ENCODE assay signal across 20 cellular contexts in the genomic region with DNA sequence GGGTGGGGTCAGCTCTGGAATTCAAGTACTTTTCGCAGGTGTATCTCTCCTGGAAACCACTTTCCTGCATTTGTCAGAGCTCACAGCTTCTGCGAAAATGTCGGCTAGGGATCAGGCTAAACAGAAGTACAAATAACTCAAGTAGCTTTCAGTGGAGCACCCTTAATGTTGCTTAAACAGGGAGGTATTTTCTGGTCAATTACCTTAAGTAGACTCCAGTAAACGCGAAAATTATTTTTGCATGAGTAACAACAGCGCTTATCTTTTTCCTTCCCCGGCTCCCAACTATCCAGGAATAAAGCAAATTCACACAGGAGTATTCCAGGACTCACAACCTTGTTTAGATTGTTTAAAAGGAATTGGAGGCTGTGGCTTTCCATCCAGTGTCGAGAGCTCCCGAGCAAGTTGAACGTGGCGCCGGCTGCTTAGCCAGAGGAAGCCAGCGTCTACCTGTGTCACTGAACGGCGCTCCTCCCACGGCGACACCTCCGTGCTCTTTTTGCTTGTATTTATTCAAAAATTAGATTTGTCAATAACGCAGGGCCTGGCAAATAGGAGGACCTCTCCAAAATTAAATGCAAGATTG. TPM values are rescaled to one million over a fixed set of nuclear protein-coding genes. Genes with fewer than 3 reads are reported as not detected.
DNase-seq lines count a peak whose midpoint lies in the region; ATAC-seq, FAIRE-seq and TF ChIP-seq lines count a peak whose summit lies in the region.
"Had no signal": no experiment of that assay in that cellular context is flagged by ENCODE, and none has a peak within 500 bp of the region (broad histone marks: within the 10 kb centered on the region; RNA-seq: fewer than 3 reads in every experiment).

No MANE protein-coding gene starts in this region.

- no peak overlapping the region for H2AFZ ChIP-seq in neural progenitor cell (replicated peaks)

- no peak overlapping the region for H3K4me2 ChIP-seq in neural progenitor cell

- H3K79me2 ChIP-seq in neural progenitor cell (ENCODE audit: low read depth), result no peaks in the 10 kb centered on the region

- no peaks in the 10 kb centered on the region for H3K36me3 Mint-ChIP-seq in activated T-helper 1 cell treated with anti-CD3 and anti-CD28 coated beads, Interleukin-12 subunit alpha, Interleukin-12 subunit beta, Interleukin-2, Interleukin-4 antibody, amounts not matched to agents 30 ng/mL and 10 ng/mL and 1 ng/mL, durations not matched to agents 14 hours and 24 hours and 36 hours (ENCODE audit: low read depth)
- H3K36me3 Mint-ChIP-seq in neural progenitor cell, result peaks cover 2% of the 10 kb centered on the region
- H3K36me3 Mint-ChIP-seq: brain had no signal

- H3K27me3 Mint-ChIP-seq in activated T-helper 1 cell treated with anti-CD3 and anti-CD28 coated beads, Interleukin-12 subunit alpha, Interleukin-12 subunit beta, Interleukin-2, Interleukin-4 antibody, amounts not matched to agents 30 ng/mL and 10 ng/mL and 1 ng/mL, durations not matched to agents 14 hours and 24 hours and 36 hours (ENCODE audit: insufficient read depth), result peaks cover 70% of the 10 kb centered on the region
- H3K27me3 Mint-ChIP-seq in neural progenitor cell (ENCODE audit: insufficient read depth, low read depth), result peaks cover 78% of the 10 kb centered on the region

- H3K4me1 ChIP-seq in neural progenitor cell, result peaks cover 14% of the 10 kb centered on the region
- H3K4me1 ChIP-seq: colonic mucosa, gastrocnemius medialis had no signal

- H3K27ac Mint-ChIP-seq in activated T-helper 1 cell treated with anti-CD3 and anti-CD28 coated beads, Interleukin-12 subunit alpha, Interleukin-12 subunit beta, Interleukin-2, Interleukin-4 antibody, amounts not matched to agents 30 ng/mL and 10 ng/mL and 1 ng/mL, durations not matched to agents 14 hours and 24 hours and 36 hours, result peak overlapping the region; percentile 7
- H3K27ac Mint-ChIP-seq in neural progenitor cell, result no peak overlapping the region
- H3K27ac Mint-ChIP-seq: activated CD4-positive, alpha-beta memory T cell treated with anti-CD3 and anti-CD28 coated beads, Interleukin-2, amount 10 ng/mL, durations not matched to agents 7 days and 5 days; brain had no signal

- no peak for TF ChIP-seq CTCF in neural progenitor cell (IDR thresholded peaks at IDR 0.05)

- no peaks in the 10 kb centered on the region for H3K9me3 ChIP-seq in neural progenitor cell (ENCODE audit: low read depth)
- H3K9me3 ChIP-seq: colonic mucosa, gastrocnemius medialis had no signal

- peaks cover 62% of the 10 kb centered on the region for H4K20me1 ChIP-seq in neural progenitor cell (ENCODE audit: low read depth)

- H3K27ac ChIP-seq in neural progenitor cell, result no peak overlapping the region
- H3K27ac ChIP-seq: colonic mucosa, WERI-Rb-1 had no signal

- no peak overlapping the region for H3K4me3 Mint-ChIP-seq in activated T-helper 1 cell treated with anti-CD3 and anti-CD28 coated beads, Interleukin-12 subunit alpha, Interleukin-12 subunit beta, Interleukin-2, Interleukin-4 antibody, amounts not matched to agents 30 ng/mL and 10 ng/mL and 1 ng/mL, durations not matched to agents 14 hours and 24 hours and 36 hours
- H3K4me3 Mint-ChIP-seq in neural progenitor cell, result no peak overlapping the region
- H3K4me3 Mint-ChIP-seq: activated CD4-positive, alpha-beta memory T cell treated with anti-CD3 and anti-CD28 coated beads, Interleukin-2, amount 10 ng/mL, durations not matched to agents 7 days and 5 days; activated T-cell treated with anti-CD3 and anti-CD28 coated beads, Interleukin-2, amount 50 U/mL, for 4 hours had no signal

- H3K27me3 ChIP-seq in neural progenitor cell, result peaks cover 100% of the 10 kb centered on the region

- intact Hi-C loops in activated T-helper 1 cell treated with anti-CD3 and anti-CD28 coated beads, Interleukin-12 subunit alpha, Interleukin-12 subunit beta, Interleukin-2, Interleukin-4 antibody, amounts not matched to agents 30 ng/mL and 10 ng/mL and 1 ng/mL, durations not matched to agents 14 hours and 24 hours and 36 hours (cut with micrococcal nuclease), result no loop called here

- H3K4me3 ChIP-seq in neural progenitor cell, result no peak overlapping the region
- H3K4me3 ChIP-seq: colonic mucosa, gastrocnemius medialis had no signal

- peaks cover 7% of the 10 kb centered on the region for H3F3A ChIP-seq in neural progenitor cell (ENCODE audit: low read depth)

- H3K9ac ChIP-seq in neural progenitor cell, result no peak overlapping the region

- H3K36me3 ChIP-seq in neural progenitor cell, result no peaks in the 10 kb centered on the region
- H3K36me3 ChIP-seq: colonic mucosa, gastrocnemius medialis, WERI-Rb-1 had no signal

- H3K9me3 Mint-ChIP-seq in activated T-helper 1 cell treated with anti-CD3 and anti-CD28 coated beads, Interleukin-12 subunit alpha, Interleukin-12 subunit beta, Interleukin-2, Interleukin-4 antibody, amounts not matched to agents 30 ng/mL and 10 ng/mL and 1 ng/mL, durations not matched to agents 14 hours and 24 hours and 36 hours, result no peaks in the 10 kb centered on the region
- no peaks in the 10 kb centered on the region for H3K9me3 Mint-ChIP-seq in neural progenitor cell
- H3K9me3 Mint-ChIP-seq: activated CD4-positive, alpha-beta memory T cell treated with anti-CD3 and anti-CD28 coated beads, Interleukin-2, amount 10 ng/mL, durations not matched to agents 7 days and 5 days; activated naive CD4-positive, alpha-beta T cell treated with anti-CD3 and anti-CD28 coated beads, Interleukin-2, amount 50 U/mL, for 72 hours; activated T-cell treated with anti-CD3 and anti-CD28 coated beads, Interleukin-2, amount 50 U/mL, for 4 hours had no signal

- FAIRE-seq in RCC 7860 (lab: Jason Lieb, UNC), result no peak

- DNase-seq in DMS79 treated with DMSO at 0.1 percent for 48 hours (lab: John Stamatoyannopoulos, UW), result peak; percentile 90
- DNase-seq in NCI-H1105 treated with DMSO at 0.1 percent for 48 hours (lab: John Stamatoyannopoulos, UW), result peak; percentile 63
- DNase-seq in activated T-helper 1 cell treated with anti-CD3 and anti-CD28 coated beads, Interleukin-12 subunit alpha, Interleukin-12 subunit beta, Interleukin-2, Interleukin-4 antibody, amounts not matched to agents 30 ng/mL and 10 ng/mL and 1 ng/mL, durations not matched to agents 14 hours and 24 hours and 36 hours (ENCODE audit: low spot score), result no peak
- DNase-seq in neural progenitor cell (ENCODE audit: low spot score), result peak; percentile 43
- no peak for DNase-seq in RKO (ENCODE audit: low spot score)
- DNase-seq in RCC 7860 (ENCODE audit: low spot score), result no peak
- no peak for DNase-seq in MV-4-11 (lab: John Stamatoyannopoulos, UW)
- DNase-seq: activated CD4-positive, alpha-beta memory T cell treated with anti-CD3 and anti-CD28 coated beads, Interleukin-2, amount 10 ng/mL, durations not matched to agents 7 days and 5 days; activated T-cell treated with anti-CD3 and anti-CD28 coated beads, Interleukin-2, amount 50 U/mL, for 4 hours; colonic mucosa; gastrocnemius medialis; kidney glomerular epithelial cell; right cardiac atrium; WERI-Rb-1 had no signal

- H3K4me1 Mint-ChIP-seq in activated T-helper 1 cell treated with anti-CD3 and anti-CD28 coated beads, Interleukin-12 subunit alpha, Interleukin-12 subunit beta, Interleukin-2, Interleukin-4 antibody, amounts not matched to agents 30 ng/mL and 10 ng/mL and 1 ng/mL, durations not matched to agents 14 hours and 24 hours and 36 hours (ENCODE audit: low read depth), result peaks cover 5% of the 10 kb centered on the region
- peaks cover 26% of the 10 kb centered on the region for H3K4me1 Mint-ChIP-seq in neural progenitor cell

- ATAC-seq in HG02610 (IDR thresholded peaks at IDR 0.05; ENCODE audit: unreplicated experiment), result no peak
- ATAC-seq: activated naive CD4-positive, alpha-beta T cell treated with anti-CD3 and anti-CD28 coated beads, Interleukin-2, amount 50 U/mL, for 72 hours; activated T-cell treated with anti-CD3 and anti-CD28 coated beads, Interleukin-2, amount 50 U/mL, for 4 hours; gastrocnemius medialis; HCT116; right cardiac atrium; Right ventricle myocardium inferior had no signal

RNA-seq across cellular contexts. Expression of gene SIM2, which starts 7.3 kb away (rescaled TPM):
- total RNA-seq in activated T-helper 1 cell treated with anti-CD3 and anti-CD28 coated beads, Interleukin-12 subunit alpha, Interleukin-12 subunit beta, Interleukin-2, Interleukin-4 antibody, amounts not matched to agents 30 ng/mL and 10 ng/mL and 1 ng/mL, durations not matched to agents 14 hours and 24 hours and 36 hours, result 0.24 and 0.47 TPM in 2 replicates
- not detected in 2 replicates for total RNA-seq in neural progenitor cell (ENCODE audit: low replicate concordance)
- total RNA-seq: endothelial cell of umbilical vein, right cardiac atrium, Right ventricle myocardium inferior had no signal

Comparison
In these comparisons a context has a peak if more than half of its experiments do, and no peak if none do; other contexts are left out.
1. DNase-seq: peak in DMS79 treated with DMSO at 0.1 percent for 48 hours (single experiment), NCI-H1105 treated with DMSO at 0.1 percent for 48 hours (single experiment) and neural progenitor cell (single experiment); none in activated T-helper 1 cell treated with anti-CD3 and anti-CD28 coated beads, Interleukin-12 subunit alpha, Interleukin-12 subunit beta, Interleukin-2, Interleukin-4 antibody, amounts not matched to agents 30 ng/mL and 10 ng/mL and 1 ng/mL, durations not matched to agents 14 hours and 24 hours and 36 hours (single experiment), RKO (single experiment), RCC 7860 (single experiment) and MV-4-11 (single experiment).